Comparison of ENCODE assay signal across 2 cellular contexts in the genomic region with DNA sequence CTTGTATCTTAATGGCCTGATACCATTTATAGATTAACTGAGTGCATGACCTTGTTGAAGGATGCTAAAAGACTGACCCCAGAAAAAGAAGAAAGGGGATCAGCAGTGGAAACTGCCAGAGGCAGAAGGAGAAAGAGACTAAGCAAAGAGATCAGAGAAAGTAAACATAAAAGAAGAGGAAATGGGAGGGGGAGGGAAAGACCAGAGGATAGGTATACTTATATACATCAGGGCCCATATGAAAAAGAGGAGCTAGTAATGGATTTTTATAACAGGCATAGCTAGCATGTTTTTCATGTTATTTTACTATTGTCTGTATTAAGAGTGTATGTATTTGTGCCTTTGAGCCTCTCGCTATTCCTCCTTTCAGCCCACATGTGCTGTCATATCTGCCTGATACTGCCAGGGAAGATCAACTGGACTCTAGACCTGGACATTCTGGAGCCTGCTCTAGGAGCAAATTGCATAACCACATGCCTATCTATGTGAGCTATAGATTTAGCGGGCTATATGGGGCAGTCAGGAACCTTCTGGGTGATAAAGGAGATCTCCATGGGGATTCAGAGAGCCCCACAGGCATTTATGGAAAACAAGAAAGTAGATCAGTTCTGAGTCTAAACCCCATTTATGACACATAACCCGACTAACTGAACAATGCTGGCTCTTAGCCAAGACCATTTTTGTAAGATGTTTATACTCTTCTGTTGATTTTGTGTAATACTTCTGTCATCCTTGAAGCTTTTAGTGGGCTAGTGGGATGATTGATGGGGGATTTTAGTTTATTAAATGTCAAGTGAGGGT.
TF ChIP-seq lines count a peak whose summit lies in the region.

No MANE protein-coding gene starts in this region.

TF ChIP-seq in IMR-90, 13 proteins besides CTCF, POLR2A, EP300 and RAD21:
- TF ChIP-seq MAFK (IDR thresholded peaks at IDR 0.05; ENCODE audit: low read depth, low read length) (no peak), CHD1 (IDR thresholded peaks at IDR 0.05; ENCODE audit: low read depth, low read length) (no peak), MAZ (IDR thresholded peaks at IDR 0.05; ENCODE audit: borderline replicate concordance, low read depth, low read length) (no peak), NFE2L2 (IDR thresholded peaks at IDR 0.05; ENCODE audit: low read depth, low read length) (no peak), FOS (IDR thresholded peaks at IDR 0.05; ENCODE audit: low read depth, low read length) (no peak)

TF ChIP-seq in liver, 16 proteins besides CTCF, POLR2A, EP300 and RAD21:
- TF ChIP-seq SP1 (IDR thresholded peaks at IDR 0.05) (peak; percentile 42), FOXA2 (IDR thresholded peaks at IDR 0.05) (no peak), JUND (IDR thresholded peaks at IDR 0.05) (no peak), YY1 (IDR thresholded peaks at IDR 0.05) (no peak), HNF4G (IDR thresholded peaks at IDR 0.05) (peak; percentile 25), ATF3 (IDR thresholded peaks at IDR 0.05) (no peak), HNF4A (conservative IDR thresholded peaks at IDR 0.05) (peak; percentile 71 to 86), NR2F2 (IDR thresholded peaks at IDR 0.05) (no peak)
